ENCODE assay signal across 32 cellular contexts in the genomic region with DNA sequence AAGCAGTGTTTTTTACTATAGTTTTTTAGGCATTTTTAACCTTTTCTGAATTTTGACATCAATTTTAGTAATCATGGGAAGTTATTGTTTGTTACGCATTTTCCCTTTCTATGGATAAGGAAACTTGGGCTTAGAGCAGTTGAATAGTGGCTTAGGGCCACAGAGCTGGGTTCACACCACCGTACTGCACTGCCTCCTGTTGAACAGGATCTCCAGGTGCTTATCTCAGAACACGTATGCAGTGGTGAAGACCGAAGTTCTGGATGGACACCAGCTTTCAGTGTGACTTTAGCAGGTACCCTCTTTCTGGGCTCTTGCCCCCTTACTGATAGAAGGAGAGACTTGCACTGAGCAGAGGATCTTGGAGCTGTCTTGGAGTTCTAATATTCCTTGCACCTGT.
"Had no signal": no experiment of that assay in that cellular context is flagged by ENCODE, and none has a peak within 500 bp of the region (broad histone marks: within the 10 kb centered on the region; RNA-seq: fewer than 3 reads in every experiment).

No MANE protein-coding gene starts in this region.

- H3K36me3 ChIP-seq: breast epithelium, MG63 had no signal

- H3K27me3 ChIP-seq: ascending aorta, breast epithelium, MG63, Peyer's patch had no signal

- ATAC-seq: activated CD8-positive, alpha-beta T cell treated with anti-CD3 and anti-CD28 coated beads for 36 hours; PC-3; Right ventricle myocardium inferior had no signal

- H3K27me3 Mint-ChIP-seq: activated CD4-positive, alpha-beta T cell treated with anti-CD3 and anti-CD28 coated beads, Interleukin-2, amount 10 ng/mL, durations not matched to agents 24 days and 14 days; activated CD8-positive, alpha-beta T cell treated with anti-CD3 and anti-CD28 coated beads for 36 hours; activated naive CD4-positive, alpha-beta T cell treated with anti-CD3 and anti-CD28 coated beads, Interleukin-2, amount 50 U/mL, for 24 hours; activated naive CD8-positive, alpha-beta T cell treated with anti-CD3 and anti-CD28 coated beads, Interleukin-2, amount 10 ng/mL, durations not matched to agents 7 days and 5 days; activated T-cell treated with anti-CD3 and anti-CD28 coated beads, Interleukin-2, amount 50 U/mL, for 24 hours had no signal

- H3K9me3 Mint-ChIP-seq: activated CD4-positive, alpha-beta T cell treated with anti-CD3 and anti-CD28 coated beads, Interleukin-2, amount 10 ng/mL, durations not matched to agents 24 days and 14 days; activated CD8-positive, alpha-beta T cell treated with anti-CD3 and anti-CD28 coated beads for 36 hours; activated naive CD4-positive, alpha-beta T cell treated with anti-CD3 and anti-CD28 coated beads, Interleukin-2, amount 50 U/mL, for 24 hours; activated naive CD8-positive, alpha-beta T cell treated with anti-CD3 and anti-CD28 coated beads, Interleukin-2, amount 10 ng/mL, durations not matched to agents 7 days and 5 days; activated T-cell treated with anti-CD3 and anti-CD28 coated beads, Interleukin-2, amount 50 U/mL, for 24 hours; activated T-helper 2 cell treated with anti-CD3 and anti-CD28 coated beads, Interferon-gamma antibody, Interleukin-2, Interleukin-4, amounts not matched to agents 10 μg/mL and 5 μg/mL and 100 μg/mL, durations not matched to agents 14 hours and 24 hours and 36 hours had no signal

- H3K4me3 ChIP-seq: ascending aorta, breast epithelium, MG63, Peyer's patch had no signal

- H3K4me1 ChIP-seq: breast epithelium, Peyer's patch had no signal

- DNase-seq: activated CD4-positive, alpha-beta T cell treated with anti-CD3 and anti-CD28 coated beads, Interleukin-2, amount 10 ng/mL, durations not matched to agents 24 days and 14 days; activated CD4-positive, alpha-beta T cell treated with anti-CD3 and anti-CD28 coated beads, Interleukin-2, amount 50 U/mL, for 4 hours; activated CD8-positive, alpha-beta T cell treated with anti-CD3 and anti-CD28 coated beads for 36 hours; activated gamma-delta T cell; activated naive CD4-positive, alpha-beta T cell treated with Interleukin-2 at 50 U/mL for 16 hours; activated naive CD8-positive, alpha-beta T cell treated with anti-CD3 and anti-CD28 coated beads, Interleukin-2, amount 10 ng/mL, durations not matched to agents 7 days and 5 days; activated T-cell treated with anti-CD3 and anti-CD28 coated beads, Interleukin-2, amount 50 U/mL, for 24 hours; amygdala; Kasumi-1; KG1; MG63; NCI-H1048; NCI-H1105 treated with DMSO at 0.1 percent for 48 hours; NCI-H1436; NCI-H1694; NCI-H2029; NCI-H345; NCI-H524 treated with DMSO at 0.1 percent for 48 hours; NK-92 treated with Interleukin-12 subunit alpha and Interleukin-12 subunit beta, amount 100 ng/mL, for 24 hours; PC-3; Peyer's patch; RPMI8226; SIG-M5; SW 1271; T-helper 1 cell; T-helper 2 cell; T-helper 9 cell had no signal

- H3K9me3 ChIP-seq: ascending aorta, breast epithelium, MG63, Peyer's patch had no signal

- H3K27ac Mint-ChIP-seq: activated CD4-positive, alpha-beta T cell treated with anti-CD3 and anti-CD28 coated beads, Interleukin-2, amount 10 ng/mL, durations not matched to agents 24 days and 14 days; activated CD8-positive, alpha-beta T cell treated with anti-CD3 and anti-CD28 coated beads for 36 hours; activated naive CD4-positive, alpha-beta T cell treated with anti-CD3 and anti-CD28 coated beads, Interleukin-2, amount 50 U/mL, for 24 hours; activated naive CD8-positive, alpha-beta T cell treated with anti-CD3 and anti-CD28 coated beads, Interleukin-2, amount 10 ng/mL, durations not matched to agents 7 days and 5 days; activated T-cell treated with anti-CD3 and anti-CD28 coated beads, Interleukin-2, amount 50 U/mL, for 24 hours; activated T-helper 2 cell treated with anti-CD3 and anti-CD28 coated beads, Interferon-gamma antibody, Interleukin-2, Interleukin-4, amounts not matched to agents 10 μg/mL and 5 μg/mL and 100 μg/mL, durations not matched to agents 14 hours and 24 hours and 36 hours had no signal

- H3K4me3 Mint-ChIP-seq: activated CD4-positive, alpha-beta T cell treated with anti-CD3 and anti-CD28 coated beads, Interleukin-2, amount 10 ng/mL, durations not matched to agents 24 days and 14 days; activated CD8-positive, alpha-beta T cell treated with anti-CD3 and anti-CD28 coated beads for 36 hours; activated naive CD4-positive, alpha-beta T cell treated with anti-CD3 and anti-CD28 coated beads, Interleukin-2, amount 50 U/mL, for 24 hours; activated naive CD8-positive, alpha-beta T cell treated with anti-CD3 and anti-CD28 coated beads, Interleukin-2, amount 10 ng/mL, durations not matched to agents 7 days and 5 days; activated T-cell treated with anti-CD3 and anti-CD28 coated beads, Interleukin-2, amount 50 U/mL, for 24 hours had no signal

- H3K27ac ChIP-seq: ascending aorta, breast epithelium, Peyer's patch had no signal
